ENCODE assay signal across 1 cellular context in genomic region chrX:150155396-150156048, GRCh38.
A peak's percentile ranks its signal among the peaks of the same experiment; 100 is the strongest.
TF ChIP-seq lines count a peak whose summit lies in the region.

No MANE protein-coding gene starts in this region.

TF ChIP-seq in SK-N-SH, 30 proteins besides CTCF, POLR2A, EP300 and RAD21 (continued from another document):
- TF ChIP-seq REST (IDR thresholded peaks at IDR 0.05; ENCODE audit: low read depth, low read length) (no peak), RFX5 (IDR thresholded peaks at IDR 0.05; ENCODE audit: low read length) (no peak), FOSL2 (IDR thresholded peaks at IDR 0.05; ENCODE audit: borderline replicate concordance, low read depth) (peak; percentile 25; the same call in 1 of the 2 replicates), TCF12 (IDR thresholded peaks at IDR 0.05) (peak; percentile 40), MAX (IDR thresholded peaks at IDR 0.05; ENCODE audit: low read depth) (no peak), NRF1 (IDR thresholded peaks at IDR 0.05; ENCODE audit: low read depth, low read length) (no peak), EZH2phosphoT487 (IDR thresholded peaks at IDR 0.05; ENCODE audit: borderline replicate concordance, low read depth) (no peak), RXRA (IDR thresholded peaks at IDR 0.05; ENCODE audit: borderline replicate concordance, low read depth) (0 out of 2 replicates have a peak, but pooled peaks have one; percentile 22), ELF1 (IDR thresholded peaks at IDR 0.05) (no peak), CHD2 (IDR thresholded peaks at IDR 0.05; ENCODE audit: low read length, partially characterized antibody) (no peak), GABPA (IDR thresholded peaks at IDR 0.05; ENCODE audit: low read depth) (no peak), MXI1 (IDR thresholded peaks at IDR 0.05; ENCODE audit: low read depth, low read length) (no peak), NFIC (IDR thresholded peaks at IDR 0.05; ENCODE audit: borderline replicate concordance) (peak; percentile 71), MEF2A (IDR thresholded peaks at IDR 0.05; ENCODE audit: borderline replicate concordance, low read depth) (peak; percentile 59; the same call in 1 of the 2 replicates), JUND (IDR thresholded peaks at IDR 0.05) (peak; percentile 44), GATA2 (CRISPR knock-in tag; IDR thresholded peaks at IDR 0.05) (no peak), TAF1 (IDR thresholded peaks at IDR 0.05; ENCODE audit: borderline replicate concordance, low read depth, low read length) (no peak)
- TF ChIP-seq, protein P1, sequence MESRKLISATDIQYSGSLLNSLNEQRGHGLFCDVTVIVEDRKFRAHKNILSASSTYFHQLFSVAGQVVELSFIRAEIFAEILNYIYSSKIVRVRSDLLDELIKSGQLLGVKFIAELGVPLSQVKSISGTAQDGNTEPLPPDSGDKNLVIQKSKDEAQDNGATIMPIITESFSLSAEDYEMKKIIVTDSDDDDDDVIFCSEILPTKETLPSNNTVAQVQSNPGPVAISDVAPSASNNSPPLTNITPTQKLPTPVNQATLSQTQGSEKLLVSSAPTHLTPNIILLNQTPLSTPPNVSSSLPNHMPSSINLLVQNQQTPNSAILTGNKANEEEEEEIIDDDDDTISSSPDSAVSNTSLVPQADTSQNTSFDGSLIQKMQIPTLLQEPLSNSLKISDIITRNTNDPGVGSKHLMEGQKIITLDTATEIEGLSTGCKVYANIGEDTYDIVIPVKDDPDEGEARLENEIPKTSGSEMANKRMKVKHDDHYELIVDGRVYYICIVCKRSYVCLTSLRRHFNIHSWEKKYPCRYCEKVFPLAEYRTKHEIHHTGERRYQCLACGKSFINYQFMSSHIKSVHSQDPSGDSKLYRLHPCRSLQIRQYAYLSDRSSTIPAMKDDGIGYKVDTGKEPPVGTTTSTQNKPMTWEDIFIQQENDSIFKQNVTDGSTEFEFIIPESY (IDR thresholded peaks at IDR 0.05; ENCODE audit: borderline replicate concordance, low read depth) = no peak
- TF ChIP-seq, protein P2, sequence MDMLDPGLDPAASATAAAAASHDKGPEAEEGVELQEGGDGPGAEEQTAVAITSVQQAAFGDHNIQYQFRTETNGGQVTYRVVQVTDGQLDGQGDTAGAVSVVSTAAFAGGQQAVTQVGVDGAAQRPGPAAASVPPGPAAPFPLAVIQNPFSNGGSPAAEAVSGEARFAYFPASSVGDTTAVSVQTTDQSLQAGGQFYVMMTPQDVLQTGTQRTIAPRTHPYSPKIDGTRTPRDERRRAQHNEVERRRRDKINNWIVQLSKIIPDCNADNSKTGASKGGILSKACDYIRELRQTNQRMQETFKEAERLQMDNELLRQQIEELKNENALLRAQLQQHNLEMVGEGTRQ (IDR thresholded peaks at IDR 0.05; ENCODE audit: borderline replicate concordance, low read depth, low read length) = no peak
- TF ChIP-seq, protein P3, sequence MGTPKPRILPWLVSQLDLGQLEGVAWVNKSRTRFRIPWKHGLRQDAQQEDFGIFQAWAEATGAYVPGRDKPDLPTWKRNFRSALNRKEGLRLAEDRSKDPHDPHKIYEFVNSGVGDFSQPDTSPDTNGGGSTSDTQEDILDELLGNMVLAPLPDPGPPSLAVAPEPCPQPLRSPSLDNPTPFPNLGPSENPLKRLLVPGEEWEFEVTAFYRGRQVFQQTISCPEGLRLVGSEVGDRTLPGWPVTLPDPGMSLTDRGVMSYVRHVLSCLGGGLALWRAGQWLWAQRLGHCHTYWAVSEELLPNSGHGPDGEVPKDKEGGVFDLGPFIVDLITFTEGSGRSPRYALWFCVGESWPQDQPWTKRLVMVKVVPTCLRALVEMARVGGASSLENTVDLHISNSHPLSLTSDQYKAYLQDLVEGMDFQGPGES (IDR thresholded peaks at IDR 0.05; ENCODE audit: low read depth, low read length) = no peak
- TF ChIP-seq, protein P4, sequence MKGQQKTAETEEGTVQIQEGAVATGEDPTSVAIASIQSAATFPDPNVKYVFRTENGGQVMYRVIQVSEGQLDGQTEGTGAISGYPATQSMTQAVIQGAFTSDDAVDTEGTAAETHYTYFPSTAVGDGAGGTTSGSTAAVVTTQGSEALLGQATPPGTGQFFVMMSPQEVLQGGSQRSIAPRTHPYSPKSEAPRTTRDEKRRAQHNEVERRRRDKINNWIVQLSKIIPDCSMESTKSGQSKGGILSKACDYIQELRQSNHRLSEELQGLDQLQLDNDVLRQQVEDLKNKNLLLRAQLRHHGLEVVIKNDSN (IDR thresholded peaks at IDR 0.05; ENCODE audit: borderline replicate concordance, low read depth) = no peak
- TF ChIP-seq, protein P5, sequence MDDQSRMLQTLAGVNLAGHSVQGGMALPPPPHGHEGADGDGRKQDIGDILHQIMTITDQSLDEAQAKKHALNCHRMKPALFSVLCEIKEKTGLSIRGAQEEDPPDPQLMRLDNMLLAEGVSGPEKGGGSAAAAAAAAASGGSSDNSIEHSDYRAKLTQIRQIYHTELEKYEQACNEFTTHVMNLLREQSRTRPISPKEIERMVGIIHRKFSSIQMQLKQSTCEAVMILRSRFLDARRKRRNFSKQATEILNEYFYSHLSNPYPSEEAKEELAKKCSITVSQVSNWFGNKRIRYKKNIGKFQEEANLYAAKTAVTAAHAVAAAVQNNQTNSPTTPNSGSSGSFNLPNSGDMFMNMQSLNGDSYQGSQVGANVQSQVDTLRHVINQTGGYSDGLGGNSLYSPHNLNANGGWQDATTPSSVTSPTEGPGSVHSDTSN (IDR thresholded peaks at IDR 0.05) = 0 out of 2 replicates have a peak, but pooled peaks have one; percentile 3
